ENCODE assay signal across 17 cellular contexts in genomic region chr7:140013676-140014075, GRCh38. TPM values are rescaled to one million over a fixed set of nuclear protein-coding genes. Genes with fewer than 3 reads are reported as not detected.
DNase-seq lines count a peak whose midpoint lies in the region; ATAC-seq and TF ChIP-seq lines count a peak whose summit lies in the region.
"Had no signal": no experiment of that assay in that cellular context is flagged by ENCODE, and none has a peak within 500 bp of the region (broad histone marks: within the 10 kb centered on the region; RNA-seq: fewer than 3 reads in every experiment).

No MANE protein-coding gene starts in this region.

- no peak for ATAC-seq in activated T-helper 17 cell treated with anti-CD3 and anti-CD28 coated beads, Interleukin-2, amount 50 U/mL, for 72 hours (replicated peaks)
- no peak for ATAC-seq in upper lobe of right lung
- ATAC-seq in GM21423 (IDR thresholded peaks at IDR 0.05; ENCODE audit: unreplicated experiment) = no peak
- no peak for ATAC-seq in left ventricle myocardium superior
- ATAC-seq: CD8-positive, alpha-beta T cell; GM12878 had no signal

- DNase-seq in GM20000 (ENCODE audit: low spot score) (peak; percentile 15), sigmoid colon (peak; percentile 29), upper lobe of right lung (peak; percentile 9), left ventricle myocardium superior (no peak)
- DNase-seq: Calu3; CD8-positive, alpha-beta T cell; DMS53; DND-41; EL; GM23248; HCEC 1CT had no signal

- no peak overlapping the region for H3K27ac ChIP-seq in sigmoid colon
- no peak overlapping the region for H3K27ac ChIP-seq in upper lobe of right lung
- H3K27ac ChIP-seq: BLaER1 treated with 17β-estradiol and CSF1 and Interleukin-3, amounts not matched to agents 10 nM and 100 nM; GM23248; HL-60 had no signal

- no peak for TF ChIP-seq POLR2A in sigmoid colon (IDR thresholded peaks at IDR 0.05)

- no peaks in the 10 kb centered on the region for H3K36me3 Mint-ChIP-seq in activated T-helper 17 cell treated with anti-CD3 and anti-CD28 coated beads, Interleukin-2, amount 50 U/mL, for 72 hours (ENCODE audit: low read depth)
- H3K36me3 Mint-ChIP-seq: CD8-positive, alpha-beta T cell had no signal

- peak overlapping the region; percentile 66 for H3K27ac Mint-ChIP-seq in activated T-helper 17 cell treated with anti-CD3 and anti-CD28 coated beads, Interleukin-2, amount 50 U/mL, for 72 hours
- H3K27ac Mint-ChIP-seq: B cell; CD8-positive, alpha-beta T cell had no signal

- peaks cover 4% of the 10 kb centered on the region for H3K4me1 Mint-ChIP-seq in activated T-helper 17 cell treated with anti-CD3 and anti-CD28 coated beads, Interleukin-2, amount 50 U/mL, for 72 hours
- H3K4me1 Mint-ChIP-seq: B cell had no signal

- H3K9me3 ChIP-seq in sigmoid colon (no peaks in the 10 kb centered on the region), upper lobe of right lung (no peaks in the 10 kb centered on the region)
- H3K9me3 ChIP-seq: BLaER1 treated with 17β-estradiol and CSF1 and Interleukin-3, amounts not matched to agents 10 nM and 100 nM had no signal

- 96 to 98% methylated on average over 4 of the region's 4 CpGs for WGBS in sigmoid colon, 2 donors

- TF ChIP-seq CTCF in GM20000 (IDR thresholded peaks at IDR 0.05; ENCODE audit: extremely low read depth, missing control alignments) (no peak), sigmoid colon (IDR thresholded peaks at IDR 0.05) (no peak), upper lobe of right lung (IDR thresholded peaks at IDR 0.05) (no peak)

- intact Hi-C loops in sigmoid colon (cut with DNase I) (no loop called here), upper lobe of right lung (cut with DNase I) (no loop called here), left ventricle myocardium superior (cut with micrococcal nuclease) (no loop called here)

- H3K4me3 Mint-ChIP-seq in activated T-helper 17 cell treated with anti-CD3 and anti-CD28 coated beads, Interleukin-2, amount 50 U/mL, for 72 hours = no peak overlapping the region
- H3K4me3 Mint-ChIP-seq: B cell; CD8-positive, alpha-beta T cell had no signal

- no peaks in the 10 kb centered on the region for H3K36me3 ChIP-seq in sigmoid colon
- H3K36me3 ChIP-seq in upper lobe of right lung = no peaks in the 10 kb centered on the region

- H3K27me3 ChIP-seq in sigmoid colon (no peaks in the 10 kb centered on the region), upper lobe of right lung (no peaks in the 10 kb centered on the region)
- H3K27me3 ChIP-seq: BLaER1 treated with 17β-estradiol and CSF1 and Interleukin-3, amounts not matched to agents 10 nM and 100 nM had no signal

- H3K4me3 ChIP-seq in sigmoid colon (no peak overlapping the region), upper lobe of right lung (no peak overlapping the region)
- H3K4me3 ChIP-seq: BLaER1 treated with 17β-estradiol and CSF1 and Interleukin-3, amounts not matched to agents 10 nM and 100 nM; GM12878; GM23248 had no signal

- TF ChIP-seq EP300 in sigmoid colon (IDR thresholded peaks at IDR 0.05) = no peak

- H3K27me3 Mint-ChIP-seq in activated T-helper 17 cell treated with anti-CD3 and anti-CD28 coated beads, Interleukin-2, amount 50 U/mL, for 72 hours = no peaks in the 10 kb centered on the region

- H3K4me1 ChIP-seq in sigmoid colon = no peaks in the 10 kb centered on the region
- H3K4me1 ChIP-seq in upper lobe of right lung = no peaks in the 10 kb centered on the region

- H3K9me3 Mint-ChIP-seq in activated T-helper 17 cell treated with anti-CD3 and anti-CD28 coated beads, Interleukin-2, amount 50 U/mL, for 72 hours = no peaks in the 10 kb centered on the region
- H3K9me3 Mint-ChIP-seq: CD8-positive, alpha-beta T cell had no signal

RNA-seq across cellular contexts. Expression of gene PARP12, which starts 49.1 kb away (rescaled TPM):
- total RNA-seq in activated T-helper 17 cell treated with anti-CD3 and anti-CD28 coated beads, Interleukin-2, amount 50 U/mL, for 72 hours = 10 to 100 TPM; 17.4 to 43.6 TPM
- total RNA-seq in sigmoid colon (10 to 100 TPM; 20.6 to 29.9 (median 22.9) TPM), upper lobe of right lung (100 TPM), left ventricle myocardium superior (13.8 TPM)
- polyA plus RNA-seq in sigmoid colon = 10 to 100 TPM; 30.0 to 49.5 (median 42.2) TPM
